ENCODE assay signal across 24 cellular contexts in the genomic region with DNA sequence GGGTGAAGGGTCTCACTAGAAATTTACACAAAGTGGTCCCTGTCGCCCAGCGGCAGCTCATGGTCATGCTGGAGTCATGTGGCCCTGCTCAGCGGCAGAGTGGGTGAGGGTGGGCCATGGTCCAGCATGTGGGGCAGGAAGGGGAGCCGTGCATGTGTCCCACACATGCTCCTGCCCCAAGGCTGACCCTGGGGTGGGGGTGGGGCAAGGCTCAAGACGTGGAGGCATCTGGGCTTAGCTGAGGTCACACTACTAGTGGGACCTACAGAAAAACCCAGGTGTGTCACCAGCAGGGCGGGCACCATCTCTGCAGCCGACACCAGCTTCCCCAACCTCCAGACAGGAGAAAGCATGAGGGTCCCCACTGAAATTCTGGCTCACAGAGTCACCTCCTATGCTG. TPM values are rescaled to one million over a fixed set of nuclear protein-coding genes. Genes with fewer than 3 reads are reported as not detected.
DNase-seq lines count a peak whose midpoint lies in the region; ATAC-seq and TF ChIP-seq lines count a peak whose summit lies in the region.
"Had no signal": no experiment of that assay in that cellular context is flagged by ENCODE, and none has a peak within 500 bp of the region (broad histone marks: within the 10 kb centered on the region; RNA-seq: fewer than 3 reads in every experiment).

No MANE protein-coding gene starts in this region.

- H4K8ac ChIP-seq in IMR-90 (ENCODE audit: low read depth in 2 of 2, low read length in 2 of 2): peak overlapping the region; percentile 45 to 75; a peak in 3 of 4 replicates

- TF ChIP-seq CTCF in IMR-90 (conservative IDR thresholded peaks at IDR 0.05; ENCODE audit: low read depth, low read length): no peak
- no peak for TF ChIP-seq CTCF in WERI-Rb-1 (IDR thresholded peaks at IDR 0.05; ENCODE audit: low read depth, low read length)
- TF ChIP-seq CTCF in foreskin keratinocyte (conservative IDR thresholded peaks at IDR 0.05): no peak
- TF ChIP-seq CTCF in retinal pigment epithelial cell (conservative IDR thresholded peaks at IDR 0.05; ENCODE audit: low read depth, low read length): no peak

- no peak overlapping the region for H3K4me2 ChIP-seq in IMR-90 (ENCODE audit: low read depth, low read length)
- H3K4me2 ChIP-seq: neural progenitor cell had no signal

- no peak overlapping the region for H3K4me3 ChIP-seq in IMR-90 (ENCODE audit: insufficient read depth, low read depth, low read length)
- H3K4me3 ChIP-seq in WERI-Rb-1 (ENCODE audit: low read depth, low read length): no peak overlapping the region
- H3K4me3 ChIP-seq in retinal pigment epithelial cell (ENCODE audit: low read length): no peak overlapping the region
- H3K4me3 ChIP-seq: colonic mucosa, mucosa of descending colon, neural progenitor cell, prostate gland, skin epidermis had no signal

- WGBS in IMR-90 (ENCODE audit: extremely low coverage in 2 of 2, insufficient read length in 1 of 2), 2 experiments: 95% methylated on average over 6 of the region's 7 CpGs; no CpG with 5 or more reads in 1 of the 2 experiments

- H3K4ac ChIP-seq in IMR-90 (ENCODE audit: low read depth, low read length): peak overlapping the region; percentile 97

- ATAC-seq in IMR-90 (ENCODE audit: low read depth): no peak
- peak; percentile 1 for ATAC-seq in foreskin keratinocyte
- ATAC-seq: activated CD8-positive, alpha-beta T cell treated with anti-CD3 and anti-CD28 coated beads, Interleukin-2, amount 10 ng/mL, durations not matched to agents 7 days and 5 days; mucosa of descending colon; T-cell had no signal

- DNase-seq in IMR-90 (no peak), WERI-Rb-1 (no peak), foreskin keratinocyte (no peak), retinal pigment epithelial cell (ENCODE audit: low read depth) (peak; percentile 39), SIG-M5 (lab: John Stamatoyannopoulos, UW) (no peak), NCI-H2081 treated with DMSO at 0.1 percent for 48 hours (lab: John Stamatoyannopoulos, UW) (no peak), DMS153 (lab: John Stamatoyannopoulos, UW) (no peak)
- no peak for DNase-seq in activated CD4-positive, alpha-beta T cell treated with anti-CD3 and anti-CD28 coated beads, Interleukin-2, amount 10 ng/mL, durations not matched to agents 7 days and 5 days
- DNase-seq: activated CD4-positive, CD25-positive, alpha-beta regulatory T cell treated with anti-CD3 and anti-CD28 coated beads, Interleukin-2, amount 50 U/mL, for 72 hours; activated CD8-positive, alpha-beta T cell treated with anti-CD3 and anti-CD28 coated beads, Interleukin-2, amount 10 ng/mL, durations not matched to agents 7 days and 5 days; activated gamma-delta T cell; CD4-positive, alpha-beta memory T cell; mucosa of descending colon; NCI-H1436 treated with DMSO at 0.1 percent for 48 hours; NCI-H510A; SHP77; stimulated activated CD4-positive, alpha-beta T cell treated with anti-CD3 and anti-CD28 coated beads, Interleukin-2, amount 100 ng/mL, for 48 hours; stimulated activated naive CD4-positive, alpha-beta T cell; T-cell had no signal

- CTCF ChIA-PET in IMR-90 (lab: Yijun Ruan, JAX): interaction anchor here (0.6 to 1.5 kb wide), 2 partner anchors 16 to 34 kb away, joined by 6 read pairs; no protein-coding TSS in a partner anchor
- CTCF ChIA-PET in activated CD4-positive, alpha-beta T cell treated with anti-CD3 and anti-CD28 coated beads, Interleukin-2, amount 10 ng/mL, durations not matched to agents 7 days and 5 days (lab: Charles Lee): no interaction called here

- peak overlapping the region; percentile 22 for H2BK20ac ChIP-seq in IMR-90 (ENCODE audit: low read depth, low read length)

- no peaks in the 10 kb centered on the region for H3K27me3 Mint-ChIP-seq in activated CD4-positive, alpha-beta T cell treated with anti-CD3 and anti-CD28 coated beads, Interleukin-2, amount 10 ng/mL, durations not matched to agents 7 days and 5 days
- H3K27me3 Mint-ChIP-seq: brain; CD4-positive, alpha-beta memory T cell; T-cell had no signal

- H2AK9ac ChIP-seq in IMR-90 (replicated peaks; ENCODE audit: low read depth, low read length, poor library complexity): peak overlapping the region; percentile 93

- peak overlapping the region; percentile 29 for H3K27ac ChIP-seq in IMR-90 (ENCODE audit: insufficient read depth, low read length)
- H3K27ac ChIP-seq in WERI-Rb-1: peak overlapping the region; percentile 92
- H3K27ac ChIP-seq in foreskin keratinocyte: peak overlapping the region; percentile 87
- H3K27ac ChIP-seq: colonic mucosa, neural progenitor cell, prostate gland had no signal

- H4K5ac ChIP-seq in IMR-90 (ENCODE audit: low read depth, low read length): peak overlapping the region; percentile 6; the same call in 1 of the 2 replicates

- BruUV-seq in IMR-90 (replicated peaks; lab: Mats Ljungman, UMichigan): no TSS peak

- H3K4me1 ChIP-seq in IMR-90 (ENCODE audit: control insufficient read depth, insufficient read depth, low read length) (peaks cover 47% of the 10 kb centered on the region), foreskin keratinocyte (peaks cover 25% of the 10 kb centered on the region)
- H3K4me1 ChIP-seq: colonic mucosa, prostate gland had no signal

- peak overlapping the region; percentile 86 for H2AK5ac ChIP-seq in IMR-90 (ENCODE audit: low read depth, low read length)

- POLR2A ChIA-PET in IMR-90 (lab: Charles Lee; ENCODE audit: unreplicated experiment): no interaction called here
- POLR2A ChIA-PET in activated CD4-positive, alpha-beta T cell treated with anti-CD3 and anti-CD28 coated beads, Interleukin-2, amount 10 ng/mL, durations not matched to agents 7 days and 5 days (lab: Charles Lee): no interaction called here

- no peak overlapping the region for H3K9ac ChIP-seq in IMR-90 (ENCODE audit: low read depth, low read length)
- H3K9ac ChIP-seq: neural progenitor cell had no signal

- 0 out of 2 replicates have a peak overlapping the region, but pooled peaks have one; percentile 8 for H3K23ac ChIP-seq in IMR-90 (ENCODE audit: low read depth, low read length)

- H3K36me3 ChIP-seq in IMR-90 (ENCODE audit: control insufficient read depth, insufficient read depth, low read length) (peaks cover 66% of the 10 kb centered on the region), WERI-Rb-1 (peaks cover 73% of the 10 kb centered on the region)
- H3K36me3 ChIP-seq: colonic mucosa, neural progenitor cell, prostate gland had no signal

- no peaks in the 10 kb centered on the region for H3K27me3 ChIP-seq in IMR-90 (ENCODE audit: control insufficient read depth, insufficient read depth, low read length)
- no peaks in the 10 kb centered on the region for H3K27me3 ChIP-seq in WERI-Rb-1 (ENCODE audit: insufficient read depth, low read depth, severe bottlenecking)
- no peaks in the 10 kb centered on the region for H3K27me3 ChIP-seq in foreskin keratinocyte
- H3K27me3 ChIP-seq: colonic mucosa, neural progenitor cell had no signal

- peaks cover 6% of the 10 kb centered on the region for H4K20me1 ChIP-seq in IMR-90 (ENCODE audit: insufficient read depth, low read length)

- H2BK15ac ChIP-seq in IMR-90 (ENCODE audit: low read depth, low read length): peak overlapping the region; percentile 85; the same call in 2 of the 3 replicates

- dilution Hi-C loops in IMR-90 (cut with HindIII; ENCODE audit: low sequenced_read_pairs, unreplicated experiment): no loop called here

- H2BK120ac ChIP-seq in IMR-90 (ENCODE audit: low read depth, low read length): peak overlapping the region; percentile 95

- H3K27ac Mint-ChIP-seq in activated CD4-positive, alpha-beta T cell treated with anti-CD3 and anti-CD28 coated beads, Interleukin-2, amount 10 ng/mL, durations not matched to agents 7 days and 5 days: no peak overlapping the region
- H3K27ac Mint-ChIP-seq: T-cell had no signal

- no peaks in the 10 kb centered on the region for H3K36me3 Mint-ChIP-seq in activated CD4-positive, alpha-beta T cell treated with anti-CD3 and anti-CD28 coated beads, Interleukin-2, amount 10 ng/mL, durations not matched to agents 7 days and 5 days (ENCODE audit: low read depth)
- H3K36me3 Mint-ChIP-seq: T-cell had no signal

- peak overlapping the region; percentile 55; the same call in 1 of the 2 replicates for H3K18ac ChIP-seq in IMR-90 (ENCODE audit: low read depth, low read length)

- H3K56ac ChIP-seq in IMR-90 (ENCODE audit: extremely low read depth, insufficient read depth, low read length): no peak overlapping the region

- peak overlapping the region; percentile 1 for H2AFZ ChIP-seq in IMR-90 (replicated peaks; ENCODE audit: low read length, poor library complexity)
- H2AFZ ChIP-seq: neural progenitor cell had no signal

- H4K91ac ChIP-seq in IMR-90 (ENCODE audit: insufficient read depth, low read depth, low read length): peak overlapping the region; percentile 72

- H3K14ac ChIP-seq in IMR-90 (replicated peaks; ENCODE audit: low read depth, low read length): peak overlapping the region; percentile 95; the same call in 1 of the 2 replicates

- H3K9me3 ChIP-seq in IMR-90 (ENCODE audit: control insufficient read depth, insufficient read depth, low read length) (no peaks in the 10 kb centered on the region), WERI-Rb-1 (ENCODE audit: severe bottlenecking) (peaks cover 7% of the 10 kb centered on the region)
- H3K9me3 ChIP-seq: colonic mucosa, mucosa of descending colon, prostate gland had no signal

- peaks cover 47% of the 10 kb centered on the region for H3K9me1 ChIP-seq in IMR-90 (ENCODE audit: insufficient read depth, low read length)

- H3K9me3 Mint-ChIP-seq in activated CD4-positive, alpha-beta T cell treated with anti-CD3 and anti-CD28 coated beads, Interleukin-2, amount 10 ng/mL, durations not matched to agents 7 days and 5 days: no peaks in the 10 kb centered on the region
- H3K9me3 Mint-ChIP-seq: neural progenitor cell, T-cell had no signal

- H3K4me3 Mint-ChIP-seq in activated CD4-positive, alpha-beta T cell treated with anti-CD3 and anti-CD28 coated beads, Interleukin-2, amount 10 ng/mL, durations not matched to agents 7 days and 5 days: no peak overlapping the region
- H3K4me3 Mint-ChIP-seq: activated CD8-positive, alpha-beta T cell treated with anti-CD3 and anti-CD28 coated beads, Interleukin-2, amount 10 ng/mL, durations not matched to agents 7 days and 5 days; brain; neural progenitor cell; T-cell had no signal

- TF ChIP-seq RAD21 in IMR-90 (IDR thresholded peaks at IDR 0.05; ENCODE audit: low read length): no peak

- peak overlapping the region; percentile 93 for H2BK5ac ChIP-seq in IMR-90 (ENCODE audit: low read depth, low read length, poor library complexity, severe bottlenecking)

- no peaks in the 10 kb centered on the region for H3K4me1 Mint-ChIP-seq in activated CD4-positive, alpha-beta T cell treated with anti-CD3 and anti-CD28 coated beads, Interleukin-2, amount 10 ng/mL, durations not matched to agents 7 days and 5 days
- H3K4me1 Mint-ChIP-seq: CD4-positive, alpha-beta memory T cell; T-cell had no signal

- TF ChIP-seq POLR2A in IMR-90 (IDR thresholded peaks at IDR 0.05; ENCODE audit: low read depth, low read length): no peak

- in situ Hi-C loops in IMR-90 (cut with MboI; ENCODE audit: low sequenced_read_pairs): no loop called here

- H3K79me1 ChIP-seq in IMR-90 (ENCODE audit: low read depth in 1 of 2, low read length in 2 of 2): peaks cover 19 to 78% of the 10 kb centered on the region in 2 experiments

- intact Hi-C loops in IMR-90 (cut with micrococcal nuclease): no loop called here

RNA-seq across cellular contexts. Expression of a gene that starts 42.4 kb away (rescaled TPM):
- total RNA-seq in IMR-90 (2012; rRNA removed) (15.3 and 16.8 TPM in 2 replicates), foreskin keratinocyte (26.3 and 33.4 TPM in 2 replicates)
- polyA plus RNA-seq in IMR-90 (2012; rRNA removed) (18.8 and 18.9 TPM in 2 replicates), foreskin keratinocyte (5.5 and 6.0 TPM in 2 replicates)
- polyA plus RNA-seq in IMR-90 (2012; cell fraction: cytosol; rRNA removed): 9.8 and 15.9 TPM in 2 replicates
- polyA plus RNA-seq in IMR-90 (2012; cell fraction: nucleus; rRNA removed; ENCODE audit: low replicate concordance): 29.5 and 41.2 TPM in 2 replicates
- 1 to 10 TPM in 1 of 2 experiments, under 1 TPM in 1; 0.69 to 1.3 TPM for total RNA-seq in activated CD4-positive, alpha-beta T cell treated with anti-CD3 and anti-CD28 coated beads, Interleukin-2, amount 10 ng/mL, durations not matched to agents 7 days and 5 days

RNA-seq across cellular contexts. Expression of a gene that starts 45.0 kb away (rescaled TPM):
- total RNA-seq in IMR-90 (2012; rRNA removed) (5.8 and 5.9 TPM in 2 replicates), foreskin keratinocyte (7.5 TPM in 2 replicates)
- polyA plus RNA-seq in IMR-90 (2012; rRNA removed) (2.4 and 2.7 TPM in 2 replicates), foreskin keratinocyte (2.7 and 3.1 TPM in 2 replicates)
- 1.5 and 1.9 TPM in 2 replicates for polyA plus RNA-seq in IMR-90 (2012; cell fraction: cytosol; rRNA removed)
- polyA plus RNA-seq in IMR-90 (2012; cell fraction: nucleus; rRNA removed; ENCODE audit: low replicate concordance): 6.1 and 7.2 TPM in 2 replicates
- under 1 TPM; 0.56 to 0.72 TPM for total RNA-seq in activated CD4-positive, alpha-beta T cell treated with anti-CD3 and anti-CD28 coated beads, Interleukin-2, amount 10 ng/mL, durations not matched to agents 7 days and 5 days

Comparison
In these comparisons a context has a peak if more than half of its experiments do, and no peak if none do; other contexts are left out.
1. H3K27ac ChIP-seq: peak in every context shown above with its lines; median percentile 92 in WERI-Rb-1; 87 in foreskin keratinocyte; 29 in IMR-90.